In genomic region chr11:64790205-64791095, GRCh38 we compare ENCODE assay signal across 13 cellular contexts. TPM values are rescaled to one million over a fixed set of nuclear protein-coding genes. Genes with fewer than 3 reads are reported as not detected.
"Had no signal": no experiment of that assay in that cellular context is flagged by ENCODE, and none has a peak within 500 bp of the region (broad histone marks: within the 10 kb centered on the region; RNA-seq: fewer than 3 reads in every experiment).

No MANE protein-coding gene starts in this region.

- H3K4me3 ChIP-seq: gastroesophageal sphincter, pancreas, transverse colon had no signal

- H3K4me1 Mint-ChIP-seq: neural crest cell had no signal

- H3K27ac Mint-ChIP-seq: activated naive CD4-positive, alpha-beta T cell treated with anti-CD3 and anti-CD28 coated beads for 36 hours; activated T-helper 2 cell treated with anti-CD3 and anti-CD28 coated beads, Interferon-gamma antibody, Interleukin-2, Interleukin-4, amounts not matched to agents 10 μg/mL and 5 μg/mL and 100 μg/mL, durations not matched to agents 14 hours and 24 hours and 36 hours had no signal

- H3K27ac ChIP-seq: gastroesophageal sphincter, pancreas, transverse colon had no signal

- H3K9me3 ChIP-seq: gastroesophageal sphincter, pancreas, transverse colon had no signal

- H3K4me3 Mint-ChIP-seq: activated naive CD4-positive, alpha-beta T cell treated with anti-CD3 and anti-CD28 coated beads for 36 hours; neural crest cell had no signal

- H3K36me3 ChIP-seq: pancreas, transverse colon had no signal

- DNase-seq: activated CD4-positive, alpha-beta T cell treated with anti-CD3 and anti-CD28 coated beads, Interleukin-2, amount 50 U/mL, for 48 hours; activated naive CD4-positive, alpha-beta T cell treated with anti-CD3 and anti-CD28 coated beads for 36 hours; activated T-cell treated with anti-CD3 and anti-CD28 coated beads, Interleukin-2, amount 50 U/mL, for 1 hour; mesendoderm; stimulated activated CD4-positive, alpha-beta T cell treated with anti-CD3 and anti-CD28 coated beads, Interleukin-2, amount 100 ng/mL, for 48 hours; stimulated activated naive CD4-positive, alpha-beta T cell treated with Interleukin-2 at 50 U/mL for 16 hours; transverse colon had no signal

- H3K4me1 ChIP-seq: pancreas had no signal

- ATAC-seq: gastroesophageal sphincter, left lobe of liver, pancreas had no signal

- H3K27me3 ChIP-seq: gastroesophageal sphincter, pancreas, transverse colon had no signal

- H3K9me3 Mint-ChIP-seq: activated naive CD4-positive, alpha-beta T cell treated with anti-CD3 and anti-CD28 coated beads for 36 hours; activated T-helper 2 cell treated with anti-CD3 and anti-CD28 coated beads, Interferon-gamma antibody, Interleukin-2, Interleukin-4, amounts not matched to agents 10 μg/mL and 5 μg/mL and 100 μg/mL, durations not matched to agents 14 hours and 24 hours and 36 hours; neural crest cell had no signal

RNA-seq across cellular contexts. Expression of gene RASGRP2, which starts 46.5 kb away (rescaled TPM):
- total RNA-seq: bronchial epithelial cell had no signal
